In the genomic region with DNA sequence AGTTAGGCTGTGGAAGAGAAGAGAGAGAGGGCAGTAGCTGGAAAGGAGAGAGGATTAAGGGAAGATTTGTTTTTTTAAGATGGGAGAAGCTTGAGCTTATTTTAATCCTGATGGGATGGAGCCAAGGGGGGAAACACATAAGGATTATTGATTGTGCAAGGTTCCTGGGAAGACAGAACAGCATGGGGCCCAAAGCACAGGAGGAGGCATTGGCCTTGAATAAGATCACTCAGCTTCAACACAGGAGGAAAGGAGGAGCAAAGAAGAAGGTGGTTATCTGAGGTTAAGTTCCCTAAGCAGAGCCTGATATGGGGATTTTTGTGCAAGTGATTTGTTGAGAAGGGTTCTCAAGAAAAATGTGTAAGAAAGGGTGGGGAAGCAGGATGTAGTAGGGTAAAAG, we compare ENCODE assay signal across 19 cellular contexts.
DNase-seq lines count a peak whose midpoint lies in the region; ATAC-seq and TF ChIP-seq lines count a peak whose summit lies in the region.
"Had no signal": no experiment of that assay in that cellular context is flagged by ENCODE, and none has a peak within 500 bp of the region (broad histone marks: within the 10 kb centered on the region; RNA-seq: fewer than 3 reads in every experiment).

No MANE protein-coding gene starts in this region.

- no peak overlapping the region for H3K4ac ChIP-seq in neuronal stem cell (ENCODE audit: low read length)

- intact Hi-C loops in esophagus muscularis mucosa (cut with DNase I): no loop called here

- H3K79me1 ChIP-seq in neuronal stem cell (ENCODE audit: low read depth, low read length): no peaks in the 10 kb centered on the region

- H4K91ac ChIP-seq in neuronal stem cell (ENCODE audit: low read depth, low read length, poor library complexity): no peak overlapping the region

- H3K27me3 ChIP-seq in esophagus muscularis mucosa: no peaks in the 10 kb centered on the region
- no peaks in the 10 kb centered on the region for H3K27me3 ChIP-seq in neuronal stem cell (ENCODE audit: control insufficient read depth in 3 of 3, insufficient read depth in 3 of 3, low read depth in 1 of 3, low read length in 3 of 3)
- H3K27me3 ChIP-seq: BLaER1 had no signal

- H3K23ac ChIP-seq in neuronal stem cell (ENCODE audit: low read depth, low read length, poor library complexity): no peak overlapping the region

- TF ChIP-seq POLR2A in esophagus muscularis mucosa (IDR thresholded peaks at IDR 0.05; ENCODE audit: low read depth): no peak

- no peak overlapping the region for H3K18ac ChIP-seq in neuronal stem cell (ENCODE audit: low read length)

- no peak overlapping the region for H2BK120ac ChIP-seq in neuronal stem cell (ENCODE audit: low read depth, low read length)

- H3K27ac ChIP-seq in esophagus muscularis mucosa (replicated peaks in 1 of 4): no peak overlapping the region
- H3K27ac ChIP-seq in neuronal stem cell (replicated peaks; ENCODE audit: low read length): no peak overlapping the region
- H3K27ac ChIP-seq: 22Rv1, BLaER1 had no signal

- no peak for ATAC-seq in GM19463 (IDR thresholded peaks at IDR 0.05; ENCODE audit: unreplicated experiment)
- ATAC-seq: GM12878, HepG2 had no signal

- DNase-seq in NCI-H524 (lab: John Stamatoyannopoulos, UW) (peak; percentile 48 to 76), NCI-H524 treated with DMSO at 0.1 percent for 48 hours (lab: John Stamatoyannopoulos, UW) (no peak), NCI-H82 (lab: John Stamatoyannopoulos, UW) (peak; percentile 94), esophagus muscularis mucosa (ENCODE audit: extremely low spot score) (peak; percentile 64), neuronal stem cell (ENCODE audit: low spot score) (no peak)
- no peak for DNase-seq in stimulated activated CD4-positive, alpha-beta T cell treated with anti-CD3 and anti-CD28 coated beads, Interleukin-15, amount 100 ng/mL, for 24 hours
- DNase-seq: AML-193; Caco-2; CD8-positive, alpha-beta memory T cell; DMS 273 treated with DMSO at 0.1 percent for 48 hours; DMS79; GOT3; HFFc6 had no signal

- H3K4me3 ChIP-seq in esophagus muscularis mucosa: no peak overlapping the region
- H3K4me3 ChIP-seq in neuronal stem cell (ENCODE audit: low read length in 2 of 2): no peak overlapping the region
- H3K4me3 ChIP-seq: BLaER1, GM12878, HAP-1 had no signal

- no peak overlapping the region for H3K14ac ChIP-seq in neuronal stem cell (ENCODE audit: low read length)

- H3K9ac ChIP-seq in neuronal stem cell (ENCODE audit: low read depth, low read length, poor library complexity): no peak overlapping the region
- H3K9ac ChIP-seq: BLaER1 had no signal

- H2BK12ac ChIP-seq in neuronal stem cell (ENCODE audit: low read length): no peak overlapping the region

- TF ChIP-seq EP300 in esophagus muscularis mucosa (IDR thresholded peaks at IDR 0.05): no peak

- H4K8ac ChIP-seq in neuronal stem cell (ENCODE audit: low read depth, low read length): no peak overlapping the region

- no peak for TF ChIP-seq CTCF in esophagus muscularis mucosa (IDR thresholded peaks at IDR 0.05)

- H3K4me2 ChIP-seq in neuronal stem cell (ENCODE audit: insufficient read depth, low read length, poor library complexity, severe bottlenecking): no peak overlapping the region
- H3K4me2 ChIP-seq: BLaER1 had no signal

- H2BK5ac ChIP-seq in neuronal stem cell (ENCODE audit: low read length): no peak overlapping the region

- no peak overlapping the region for H2AK5ac ChIP-seq in neuronal stem cell (ENCODE audit: low read depth, low read length)

- H3K4me1 ChIP-seq in esophagus muscularis mucosa: no peaks in the 10 kb centered on the region
- H3K4me1 ChIP-seq in neuronal stem cell (ENCODE audit: control insufficient read depth in 2 of 2, insufficient read depth in 1 of 2, low read depth in 1 of 2, low read length in 2 of 2): peaks cover 0 to 11% of the 10 kb centered on the region in 2 donors
- H3K4me1 ChIP-seq: BLaER1, Caco-2, HAP-1 had no signal

- H3K9me3 ChIP-seq in esophagus muscularis mucosa: peaks cover 0 to 9% (median 3%) of the 10 kb centered on the region in 4 donors
- peaks cover 0 to 2% of the 10 kb centered on the region in 2 donors for H3K9me3 ChIP-seq in neuronal stem cell (replicated peaks in 1 of 2; ENCODE audit: control insufficient read depth in 2 of 2, insufficient read depth in 1 of 2, low read depth in 1 of 2, low read length in 2 of 2)
- H3K9me3 ChIP-seq: BLaER1, HAP-1 had no signal

- H3K36me3 ChIP-seq in esophagus muscularis mucosa (no peaks in the 10 kb centered on the region), neuronal stem cell (replicated peaks in 1 of 2; ENCODE audit: control insufficient read depth in 2 of 2, insufficient read depth in 2 of 2, low read length in 2 of 2) (no peaks in the 10 kb centered on the region)
- H3K36me3 ChIP-seq: BLaER1, HAP-1 had no signal

- no peak overlapping the region for H2AFZ ChIP-seq in neuronal stem cell (ENCODE audit: low read length)

- no peak overlapping the region for H2BK15ac ChIP-seq in neuronal stem cell (ENCODE audit: low read length)

Comparison
In these comparisons a context has a peak if more than half of its experiments do, and no peak if none do; other contexts are left out.
1. DNase-seq: peak in NCI-H524 (2 of 2), NCI-H82 (single experiment) and esophagus muscularis mucosa (single experiment); none in NCI-H524 treated with DMSO at 0.1 percent for 48 hours (single experiment), neuronal stem cell (single experiment) and stimulated activated CD4-positive, alpha-beta T cell treated with anti-CD3 and anti-CD28 coated beads, Interleukin-15, amount 100 ng/mL, for 24 hours (single experiment).